ENCODE assay signal across 8 cellular contexts in the genomic region with DNA sequence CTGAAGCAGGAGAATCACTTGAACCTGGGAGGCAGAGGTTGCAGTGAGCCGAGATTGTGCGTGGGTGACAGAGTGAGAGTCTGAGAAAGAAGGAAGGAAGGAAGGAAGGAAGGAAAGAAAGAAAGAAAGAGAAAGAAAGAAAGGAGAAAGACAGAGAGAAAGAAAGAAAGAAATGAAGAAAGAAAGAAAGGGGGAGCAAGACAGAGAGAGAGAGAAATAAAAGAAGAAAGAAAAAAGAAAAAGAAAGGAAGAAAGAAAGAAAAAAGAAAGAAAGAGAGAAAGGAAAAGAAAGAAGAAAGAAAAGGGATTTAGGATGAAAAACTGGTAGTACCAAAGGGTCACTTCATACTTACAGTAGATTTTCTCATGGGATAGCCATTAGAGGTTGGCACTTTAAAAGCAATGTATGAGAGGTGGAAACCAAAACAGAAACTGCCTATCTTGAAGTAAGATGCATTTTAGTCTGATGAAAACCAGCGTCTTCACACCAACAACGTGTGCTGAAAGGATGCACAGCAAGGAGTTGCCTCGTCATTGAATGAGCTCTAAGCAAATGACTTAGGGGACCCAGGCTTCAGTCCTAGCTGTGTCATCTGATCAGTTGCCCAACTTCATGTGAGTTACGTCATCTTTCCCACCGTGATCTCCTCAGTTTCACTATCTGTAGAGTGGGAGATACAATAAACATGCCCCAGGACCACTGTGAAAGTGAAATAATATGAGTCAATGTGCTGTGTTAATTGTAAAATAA.
DNase-seq lines count a peak whose midpoint lies in the region; ATAC-seq and TF ChIP-seq lines count a peak whose summit lies in the region.

No MANE protein-coding gene starts in this region.

- no peak for TF ChIP-seq CTCF in CD4-positive, alpha-beta T cell (IDR thresholded peaks at IDR 0.05)
- TF ChIP-seq CTCF in sigmoid colon (IDR thresholded peaks at IDR 0.05), result no peak

- ATAC-seq in CD4-positive, alpha-beta T cell (ENCODE audit: poor library complexity), result peak; percentile 73
- ATAC-seq in GM19395 (IDR thresholded peaks at IDR 0.05; ENCODE audit: unreplicated experiment) (peak; percentile 85), HG03442 (IDR thresholded peaks at IDR 0.05; ENCODE audit: unreplicated experiment) (peak; percentile 80)

- H3K4me1 ChIP-seq in sigmoid colon, result peaks cover 0 to 12% (median 10%) of the 10 kb centered on the region in 4 donors

- H3K4me3 ChIP-seq in sigmoid colon, result no peak overlapping the region

- H3K27ac ChIP-seq in CD4-positive, alpha-beta T cell (ENCODE audit: low read depth, low read length), result no peak overlapping the region
- H3K27ac ChIP-seq in sigmoid colon, result peak overlapping the region in 3 of 4 donors; percentile 42 to 69 (median 62)

- no peaks in the 10 kb centered on the region for H3K36me3 ChIP-seq in sigmoid colon

- H3K9me3 Mint-ChIP-seq in CD4-positive, alpha-beta T cell, result no peaks in the 10 kb centered on the region

- DNase-seq in CD4-positive, alpha-beta T cell, result peak in 3 of 10 experiments; percentile 12 to 26 (median 12)
- peak; percentile 45 for DNase-seq in activated T-helper 9 cell treated with anti-CD3 and anti-CD28 coated beads, Interleukin-2, amount 50 U/mL, for 16 hours (ENCODE audit: low read depth)
- DNase-seq in sigmoid colon (no peak), NCI-H1417 (lab: John Stamatoyannopoulos, UW) (no peak), DMS 273 treated with DMSO at 0.1 percent for 48 hours (lab: John Stamatoyannopoulos, UW) (no peak), NCI-H128 (lab: John Stamatoyannopoulos, UW; ENCODE audit: unreplicated experiment) (no peak)

- H3K36me3 Mint-ChIP-seq in CD4-positive, alpha-beta T cell (ENCODE audit: low read depth), result peaks cover 71% of the 10 kb centered on the region

- peak overlapping the region; percentile 57 for H3K4me3 Mint-ChIP-seq in CD4-positive, alpha-beta T cell

- peaks cover 85% of the 10 kb centered on the region for H3K4me1 Mint-ChIP-seq in CD4-positive, alpha-beta T cell (ENCODE audit: low read depth)

- POLR2A ChIA-PET in CD4-positive, alpha-beta T cell (lab: Charles Lee), result interaction anchor here (1.3 to 3.7 kb wide), 4 partner anchors 9 to 35 kb away, joined by 3 to 29 read pairs (median 5); no protein-coding TSS in a partner anchor

- H3K27me3 Mint-ChIP-seq in CD4-positive, alpha-beta T cell, result no peaks in the 10 kb centered on the region

- no peaks in the 10 kb centered on the region for H3K27me3 ChIP-seq in CD4-positive, alpha-beta T cell (ENCODE audit: control insufficient read depth, insufficient read depth, low read length)
- H3K27me3 ChIP-seq in sigmoid colon, result no peaks in the 10 kb centered on the region

- intact Hi-C loops in CD4-positive, alpha-beta T cell (cut with DNase I, micrococcal nuclease), result no loop called here
- intact Hi-C loops in sigmoid colon (cut with DNase I), result no loop called here

- no peak for TF ChIP-seq POLR2A in sigmoid colon (IDR thresholded peaks at IDR 0.05)

- WGBS in sigmoid colon, 2 donors, result 71 to 78% methylated on average over 7 of the region's 7 CpGs

- CTCF ChIA-PET in CD4-positive, alpha-beta T cell (lab: Charles Lee), result no interaction called here

- TF ChIP-seq EP300 in sigmoid colon (IDR thresholded peaks at IDR 0.05), result no peak

- H3K9me3 ChIP-seq in CD4-positive, alpha-beta T cell (ENCODE audit: control insufficient read depth, low read length), result no peaks in the 10 kb centered on the region
- H3K9me3 ChIP-seq in sigmoid colon, result no peaks in the 10 kb centered on the region

- H3K27ac Mint-ChIP-seq in CD4-positive, alpha-beta T cell, result peak overlapping the region; percentile 76
